Comparison of ENCODE assay signal across 8 cellular contexts in genomic region chr18:26226229-26227050, GRCh38. TPM values are rescaled to one million over a fixed set of nuclear protein-coding genes. Genes with fewer than 3 reads are reported as not detected.
DNase-seq lines count a peak whose midpoint lies in the region; ATAC-seq and TF ChIP-seq lines count a peak whose summit lies in the region.

Gene TAF4B (plus strand): TSS chr18:26226445. CDS start chr18:26226934, 489 bp downstream.

- intact Hi-C loops in left colon (cut with DNase I, micrococcal nuclease), result no loop called here

- POLR2A ChIA-PET in BJ (lab: Charles Lee), result no interaction called here

- peak; percentile 51 for DNase-seq in BJ (ENCODE audit: low read depth)
- DNase-seq in GM19238 (ENCODE audit: insufficient read length, low spot score), result peak; percentile 76
- DNase-seq in NCI-H526 (lab: John Stamatoyannopoulos, UW), result peak; percentile 75 to 91
- DNase-seq in activated CD4-positive, alpha-beta T cell treated with anti-CD3 and anti-CD28 coated beads for 48 hours, result peak; percentile 96
- peak; percentile 94 for DNase-seq in coronary artery (ENCODE audit: low spot score)
- peak; percentile 92 to 96 for DNase-seq in left colon
- DNase-seq in stimulated activated CD4-positive, alpha-beta T cell treated with anti-CD3 and anti-CD28 coated beads, Interleukin-1b, Interleukin-23, amount 100 ng/mL, for 4 hours (ENCODE audit: low read depth in 2 of 2), result peak; percentile 94 to 97

- ATAC-seq in HG03439 (IDR thresholded peaks at IDR 0.05; ENCODE audit: unreplicated experiment) (peak; percentile 85), left colon (peak; percentile 98)

- no peaks in the 10 kb centered on the region for H3K36me3 ChIP-seq in BJ (ENCODE audit: control insufficient read depth, insufficient read depth, low read length)

- peak within 1 kb of the TSS; percentile 41 to 60 for H3K27ac ChIP-seq in coronary artery

- peak within 1 kb of the TSS; percentile 92 for H3K4me3 ChIP-seq in BJ (ENCODE audit: low read depth, low read length)
- peak within 1 kb of the TSS; percentile 94 for H3K4me3 ChIP-seq in coronary artery

- TF ChIP-seq CTCF in BJ (IDR thresholded peaks at IDR 0.05; ENCODE audit: insufficient read depth, low read depth, low read length) (no peak), coronary artery (IDR thresholded peaks at IDR 0.05) (no peak)

- CTCF ChIA-PET in BJ (lab: Yijun Ruan, JAX), result interaction anchor here (0.6 kb wide), 1 partner anchor 476 kb away, joined by 3 read pairs; no protein-coding TSS in a partner anchor

- H3K27me3 ChIP-seq in BJ (ENCODE audit: control insufficient read depth, insufficient read depth, low read length), result no peaks in the 10 kb centered on the region

RNA-seq across cellular contexts. Expression of gene TAF4B, which starts in this region (rescaled TPM):
- polyA plus RNA-seq in BJ (2011; rRNA removed), result 1.1 TPM in 2 replicates
- 1.00 and 1.0 TPM in 2 replicates for polyA minus RNA-seq in BJ (2011; rRNA and poly(A)+ RNA removed)
- 1 to 10 TPM; 2.6 to 3.2 TPM for total RNA-seq in left colon

Comparison
In these comparisons a context has a peak if more than half of its experiments do, and no peak if none do; other contexts are left out.
1. Peak in every context shown above with its lines: DNase-seq, ATAC-seq, H3K4me3 ChIP-seq and H3K27ac ChIP-seq.